ENCODE assay signal across 15 cellular contexts in the genomic region with DNA sequence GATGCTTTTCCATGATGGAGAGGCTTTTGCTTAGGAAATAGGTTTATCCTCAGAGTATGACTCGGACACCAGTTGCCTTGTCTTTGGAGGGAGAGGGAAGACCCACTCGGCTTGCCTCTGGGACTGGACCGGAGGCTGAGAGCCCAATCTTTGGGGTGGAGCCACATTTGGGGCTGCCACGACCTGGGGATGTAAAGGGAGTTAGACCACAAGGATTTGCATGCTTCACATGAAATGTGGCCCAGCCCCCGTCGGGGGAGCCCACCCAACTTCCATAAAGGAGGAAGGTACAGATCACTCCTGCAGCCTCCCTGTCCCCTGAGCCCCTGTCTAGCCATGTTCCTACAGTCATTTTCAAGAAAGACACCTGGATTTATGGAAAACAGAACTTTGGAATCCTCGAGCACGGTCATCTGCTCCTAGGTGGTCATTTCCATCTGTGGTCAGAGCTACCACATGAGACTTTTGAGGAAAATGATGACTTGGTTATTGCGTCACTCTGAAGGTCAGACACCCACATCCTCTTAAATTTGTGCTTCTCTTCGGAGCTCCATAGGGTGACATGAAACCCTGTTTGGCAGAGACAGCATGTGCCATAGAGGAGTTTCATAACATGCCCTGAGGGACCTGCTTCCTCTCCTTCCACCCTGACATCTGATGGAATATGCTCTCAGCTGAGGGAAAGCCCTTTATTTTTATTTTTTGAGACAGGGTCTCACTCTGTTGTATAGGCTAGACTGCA.
DNase-seq lines count a peak whose midpoint lies in the region; ATAC-seq and TF ChIP-seq lines count a peak whose summit lies in the region.
"Had no signal": no experiment of that assay in that cellular context is flagged by ENCODE, and none has a peak within 500 bp of the region (broad histone marks: within the 10 kb centered on the region; RNA-seq: fewer than 3 reads in every experiment).

No MANE protein-coding gene starts in this region.

- H3K9ac ChIP-seq in adipocyte (ENCODE audit: low read length): no peak overlapping the region
- H3K9ac ChIP-seq: parathyroid adenoma had no signal

- DNase-seq in AG10803 (ENCODE audit: low read depth): peak; percentile 65
- DNase-seq in LHCN-M2 (ENCODE audit: low read depth): peak; percentile 72
- peak; percentile 65 for DNase-seq in adipocyte (ENCODE audit: low read depth)
- peak in 1 of 2 donors; percentile 61 for DNase-seq in left lung
- no peak for DNase-seq in NCI-H146 treated with DMSO at 0.1 percent for 48 hours (lab: John Stamatoyannopoulos, UW; ENCODE audit: unreplicated experiment)
- DNase-seq in activated CD8-positive, alpha-beta memory T cell treated with anti-CD3 and anti-CD28 coated beads for 24 hours: no peak
- DNase-seq: activated naive CD4-positive, alpha-beta T cell treated with anti-CD3 and anti-CD28 coated beads, Interleukin-2, amount 50 U/mL, for 16 hours; Karpas-422; mucosa of descending colon; PC-3; stimulated activated CD8-positive, alpha-beta memory T cell treated with anti-CD3 and anti-CD28 coated beads, Interleukin-4, amount 100 ng/mL, for 48 hours had no signal

- H3K4me1 ChIP-seq in adipocyte (ENCODE audit: control insufficient read depth, insufficient read depth, low read length) (peaks cover 28% of the 10 kb centered on the region), left lung (peaks cover 6 to 49% of the 10 kb centered on the region in 2 donors)
- H3K4me1 ChIP-seq: parathyroid adenoma had no signal

- no peak overlapping the region for H3K4me3 ChIP-seq in AG10803 (ENCODE audit: low read length)
- H3K4me3 ChIP-seq in adipocyte (ENCODE audit: low read length): no peak overlapping the region
- H3K4me3 ChIP-seq in left lung: no peak overlapping the region
- H3K4me3 ChIP-seq: mucosa of descending colon had no signal

- H3K9me3 ChIP-seq in adipocyte (ENCODE audit: control insufficient read depth, low read length) (no peaks in the 10 kb centered on the region), left lung (no peaks in the 10 kb centered on the region)
- H3K9me3 ChIP-seq: esophagus muscularis mucosa, mucosa of descending colon had no signal

- intact Hi-C loops in left lung (cut with DNase I): no loop called here

- no peaks in the 10 kb centered on the region for H3K27me3 ChIP-seq in adipocyte (replicated peaks; ENCODE audit: control insufficient read depth, insufficient read depth, low read length)
- H3K27me3 ChIP-seq in left lung: peaks cover 0 to 10% of the 10 kb centered on the region in 2 donors
- H3K27me3 ChIP-seq: esophagus muscularis mucosa had no signal

- peak overlapping the region in 1 of 2 donors; percentile 15 for H3K27ac ChIP-seq in left lung

- H3K36me3 ChIP-seq in adipocyte (ENCODE audit: control insufficient read depth, insufficient read depth, low read length, severe bottlenecking): no peaks in the 10 kb centered on the region
- H3K36me3 ChIP-seq in left lung: no peaks in the 10 kb centered on the region
- H3K36me3 ChIP-seq: esophagus muscularis mucosa had no signal

- TF ChIP-seq CTCF in AG10803 (conservative IDR thresholded peaks at IDR 0.05; ENCODE audit: low read length): no peak
- no peak for TF ChIP-seq CTCF in left lung (IDR thresholded peaks at IDR 0.05)

- ATAC-seq in left lung: peak; percentile 27
- ATAC-seq in HG03565 (IDR thresholded peaks at IDR 0.05; ENCODE audit: unreplicated experiment): no peak
- no peak for ATAC-seq in GM18907 (IDR thresholded peaks at IDR 0.05; ENCODE audit: unreplicated experiment)
- ATAC-seq: PC-3 had no signal

Comparison
In these comparisons a context has a peak if more than half of its experiments do, and no peak if none do; other contexts are left out.
1. DNase-seq: peak in AG10803 (single experiment), LHCN-M2 (single experiment) and adipocyte (single experiment); none in NCI-H146 treated with DMSO at 0.1 percent for 48 hours (single experiment) and activated CD8-positive, alpha-beta memory T cell treated with anti-CD3 and anti-CD28 coated beads for 24 hours (single experiment).